18 cellular contexts compared by ENCODE assay signal in the genomic region with DNA sequence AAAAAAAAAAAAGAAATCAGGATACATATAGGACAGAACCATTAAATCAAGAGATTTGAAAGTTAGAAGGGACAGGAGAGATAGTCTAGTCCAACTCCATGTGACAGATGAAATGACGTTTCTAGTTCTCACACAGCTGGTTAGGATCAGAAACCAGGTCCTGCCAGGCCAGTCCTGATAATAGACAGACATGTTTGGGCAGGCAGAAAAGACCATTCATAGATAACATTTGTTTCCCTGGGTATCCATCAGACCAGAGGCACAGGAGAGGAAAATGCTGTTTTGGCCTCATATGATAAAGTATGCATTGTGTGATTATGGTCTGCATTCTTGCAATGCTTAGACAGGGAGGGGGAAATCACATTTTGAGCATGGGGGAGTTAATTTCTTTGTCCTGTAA. TPM values are rescaled to one million over a fixed set of nuclear protein-coding genes. Genes with fewer than 3 reads are reported as not detected.
DNase-seq lines count a peak whose midpoint lies in the region; ATAC-seq and TF ChIP-seq lines count a peak whose summit lies in the region.
"Had no signal": no experiment of that assay in that cellular context is flagged by ENCODE, and none has a peak within 500 bp of the region (broad histone marks: within the 10 kb centered on the region; RNA-seq: fewer than 3 reads in every experiment).

No MANE protein-coding gene starts in this region.

- no peak overlapping the region for H2BK12ac ChIP-seq in trophoblast cell (ENCODE audit: low read length)

- peaks cover 17% of the 10 kb centered on the region for H3K79me1 ChIP-seq in trophoblast cell (ENCODE audit: low read length)

- no peak overlapping the region for H4K91ac ChIP-seq in trophoblast cell (ENCODE audit: low read depth, low read length)

- TF ChIP-seq POLR2A in erythroblast (IDR thresholded peaks at IDR 0.05; ENCODE audit: low read length): no peak

- H3K23ac ChIP-seq in trophoblast cell (ENCODE audit: low read length): no peak overlapping the region

- H2AFZ ChIP-seq in trophoblast cell (ENCODE audit: insufficient read depth, low read length, poor library complexity): no peak overlapping the region
- H2AFZ ChIP-seq: GM23248 had no signal

- H3K27me3 ChIP-seq in trophoblast cell (ENCODE audit: insufficient read depth, low read length): no peaks in the 10 kb centered on the region

- H3K36me3 ChIP-seq in trophoblast cell (ENCODE audit: control insufficient read depth in 1 of 2, insufficient read depth in 2 of 2, low read length in 2 of 2): no peaks in the 10 kb centered on the region

- DNase-seq in DMS153 (lab: John Stamatoyannopoulos, UW) (peak; percentile 48), DMS153 treated with DMSO at 0.1 percent for 48 hours (lab: John Stamatoyannopoulos, UW; ENCODE audit: unreplicated experiment) (no peak), erythroblast (lab: John Stamatoyannopoulos, UW) (peak; percentile 16 to 72), trophoblast cell (peak; percentile 78 to 92)
- no peak for DNase-seq in stimulated activated naive CD8-positive, alpha-beta T cell treated with anti-CD3 and anti-CD28 coated beads, Interleukin-15, Interleukin-2, amounts not matched to agents 100 U/mL and 50 U/mL, for 24 hours
- DNase-seq in activated CD4-positive, CD25-positive, alpha-beta regulatory T cell treated with anti-CD3 and anti-CD28 coated beads, Interleukin-2, amount 50 U/mL, for 72 hours: no peak
- DNase-seq: 8988T; activated CD8-positive, alpha-beta memory T cell treated with anti-CD3 and anti-CD28 coated beads for 24 hours; activated effector memory CD4-positive, alpha-beta T cell treated with Interleukin-2 at 50 U/mL for 16 hours; CD4-positive, CD25-positive, alpha-beta regulatory T cell; GM23248; KBM-7; NCI-H1417 treated with DMSO at 0.1 percent for 48 hours; SHP77 treated with DMSO at 0.1 percent for 48 hours; small intestine had no signal

- no peak overlapping the region for H3K14ac ChIP-seq in trophoblast cell (ENCODE audit: low read length)

- peak overlapping the region; percentile 92 for H2BK120ac ChIP-seq in trophoblast cell (ENCODE audit: insufficient read depth, low read length, poor library complexity)

- H3K9ac ChIP-seq in trophoblast cell (ENCODE audit: low read length): no peak overlapping the region
- H3K9ac ChIP-seq: GM23248 had no signal

- peaks cover 8 to 14% of the 10 kb centered on the region in 2 experiments for H3K4me1 ChIP-seq in trophoblast cell (ENCODE audit: control insufficient read depth in 1 of 2, insufficient read depth in 2 of 2, low read length in 2 of 2)

- no peak overlapping the region for H4K8ac ChIP-seq in trophoblast cell (ENCODE audit: low read depth, low read length)

- H3K18ac ChIP-seq in trophoblast cell (ENCODE audit: low read length): no peak overlapping the region

- ATAC-seq in SK-N-SH treated with all-trans-retinoic acid at 6 μM for 48 hours (peak; percentile 48), GM21737 (IDR thresholded peaks at IDR 0.05; ENCODE audit: unreplicated experiment) (no peak)
- ATAC-seq in stimulated activated naive CD8-positive, alpha-beta T cell treated with anti-CD3 and anti-CD28 coated beads, Interleukin-15, Interleukin-2, amounts not matched to agents 100 U/mL and 50 U/mL, for 24 hours: no peak

- no peak overlapping the region for H3K4me2 ChIP-seq in trophoblast cell (ENCODE audit: low read length)

- no CpG with 5 or more reads among the region's 1 CpG for WGBS in trophoblast cell (ENCODE audit: extremely low coverage, insufficient coverage, insufficient read length)

- H3K27ac ChIP-seq in trophoblast cell (ENCODE audit: low read depth, low read length): peak overlapping the region; percentile 80
- H3K27ac ChIP-seq: GM23248 had no signal

- no peak overlapping the region for H3K4me3 ChIP-seq in trophoblast cell (ENCODE audit: low read depth, low read length)
- H3K4me3 ChIP-seq: GM23248, lung had no signal

- peak overlapping the region; percentile 93 for H2BK5ac ChIP-seq in trophoblast cell (ENCODE audit: low read depth, low read length, poor library complexity)

- no peak overlapping the region for H4K12ac ChIP-seq in trophoblast cell (ENCODE audit: low read depth, low read length)

- H3K4ac ChIP-seq in trophoblast cell (ENCODE audit: low read depth, low read length): no peak overlapping the region

- H3K9me3 ChIP-seq in trophoblast cell (ENCODE audit: insufficient read depth, low read depth, low read length): no peaks in the 10 kb centered on the region

- no peak overlapping the region for H2AK5ac ChIP-seq in trophoblast cell (ENCODE audit: low read length)

- H3K79me2 ChIP-seq in trophoblast cell (ENCODE audit: control insufficient read depth, insufficient read depth, low read length, poor library complexity): peaks cover 3% of the 10 kb centered on the region

TF ChIP-seq in SK-N-SH treated with all-trans-retinoic acid at 6 μM for 48 hours, 23 proteins besides CTCF, POLR2A, EP300 and RAD21 (continues in another document):
- TF ChIP-seq TOX (CRISPR knock-in tag; IDR thresholded peaks at IDR 0.05; ENCODE audit: borderline replicate concordance) (no peak), BACH2 (CRISPR knock-in tag; IDR thresholded peaks at IDR 0.05; ENCODE audit: borderline replicate concordance) (no peak), ZNF565 (CRISPR knock-in tag; conservative IDR thresholded peaks at IDR 0.05; ENCODE audit: low read depth) (no peak), GLIS3 (CRISPR knock-in tag; IDR thresholded peaks at IDR 0.05) (no peak), ZFP30 (CRISPR knock-in tag; IDR thresholded peaks at IDR 0.05) (no peak), ESRRG (CRISPR knock-in tag; IDR thresholded peaks at IDR 0.05) (0 out of 2 replicates have a peak, but pooled peaks have one; percentile 7), TCF4 (CRISPR knock-in tag; IDR thresholded peaks at IDR 0.05; ENCODE audit: borderline replicate concordance) (peak; percentile 88), RARB (CRISPR knock-in tag; IDR thresholded peaks at IDR 0.05) (no peak), ZFP3 (CRISPR knock-in tag; IDR thresholded peaks at IDR 0.05) (no peak), ZNF8 (CRISPR knock-in tag; IDR thresholded peaks at IDR 0.05) (peak; percentile 17; the same call in 1 of the 2 replicates), ISL1 (CRISPR knock-in tag; IDR thresholded peaks at IDR 0.05) (peak; percentile 86), OSR1 (CRISPR knock-in tag; IDR thresholded peaks at IDR 0.05) (no peak), CSDC2 (CRISPR knock-in tag; IDR thresholded peaks at IDR 0.05) (no peak), ARNTL (CRISPR knock-in tag; IDR thresholded peaks at IDR 0.05; ENCODE audit: borderline replicate concordance, low read depth) (no peak), SNAI2 (CRISPR knock-in tag; IDR thresholded peaks at IDR 0.05) (no peak), PPARA (CRISPR knock-in tag; IDR thresholded peaks at IDR 0.05; ENCODE audit: borderline replicate concordance) (no peak)
- TF ChIP-seq, protein P1, sequence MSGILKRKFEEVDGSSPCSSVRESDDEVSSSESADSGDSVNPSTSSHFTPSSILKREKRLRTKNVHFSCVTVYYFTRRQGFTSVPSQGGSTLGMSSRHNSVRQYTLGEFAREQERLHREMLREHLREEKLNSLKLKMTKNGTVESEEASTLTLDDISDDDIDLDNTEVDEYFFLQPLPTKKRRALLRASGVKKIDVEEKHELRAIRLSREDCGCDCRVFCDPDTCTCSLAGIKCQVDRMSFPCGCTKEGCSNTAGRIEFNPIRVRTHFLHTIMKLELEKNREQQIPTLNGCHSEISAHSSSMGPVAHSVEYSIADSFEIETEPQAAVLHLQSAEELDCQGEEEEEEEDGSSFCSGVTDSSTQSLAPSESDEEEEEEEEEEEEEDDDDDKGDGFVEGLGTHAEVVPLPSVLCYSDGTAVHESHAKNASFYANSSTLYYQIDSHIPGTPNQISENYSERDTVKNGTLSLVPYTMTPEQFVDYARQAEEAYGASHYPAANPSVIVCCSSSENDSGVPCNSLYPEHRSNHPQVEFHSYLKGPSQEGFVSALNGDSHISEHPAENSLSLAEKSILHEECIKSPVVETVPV (CRISPR knock-in tag; IDR thresholded peaks at IDR 0.05): no peak
- TF ChIP-seq, protein P2, sequence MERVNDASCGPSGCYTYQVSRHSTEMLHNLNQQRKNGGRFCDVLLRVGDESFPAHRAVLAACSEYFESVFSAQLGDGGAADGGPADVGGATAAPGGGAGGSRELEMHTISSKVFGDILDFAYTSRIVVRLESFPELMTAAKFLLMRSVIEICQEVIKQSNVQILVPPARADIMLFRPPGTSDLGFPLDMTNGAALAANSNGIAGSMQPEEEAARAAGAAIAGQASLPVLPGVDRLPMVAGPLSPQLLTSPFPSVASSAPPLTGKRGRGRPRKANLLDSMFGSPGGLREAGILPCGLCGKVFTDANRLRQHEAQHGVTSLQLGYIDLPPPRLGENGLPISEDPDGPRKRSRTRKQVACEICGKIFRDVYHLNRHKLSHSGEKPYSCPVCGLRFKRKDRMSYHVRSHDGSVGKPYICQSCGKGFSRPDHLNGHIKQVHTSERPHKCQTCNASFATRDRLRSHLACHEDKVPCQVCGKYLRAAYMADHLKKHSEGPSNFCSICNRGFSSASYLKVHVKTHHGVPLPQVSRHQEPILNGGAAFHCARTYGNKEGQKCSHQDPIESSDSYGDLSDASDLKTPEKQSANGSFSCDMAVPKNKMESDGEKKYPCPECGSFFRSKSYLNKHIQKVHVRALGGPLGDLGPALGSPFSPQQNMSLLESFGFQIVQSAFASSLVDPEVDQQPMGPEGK (CRISPR knock-in tag; IDR thresholded peaks at IDR 0.05; ENCODE audit: borderline replicate concordance): peak; percentile 93
- TF ChIP-seq, protein P3, sequence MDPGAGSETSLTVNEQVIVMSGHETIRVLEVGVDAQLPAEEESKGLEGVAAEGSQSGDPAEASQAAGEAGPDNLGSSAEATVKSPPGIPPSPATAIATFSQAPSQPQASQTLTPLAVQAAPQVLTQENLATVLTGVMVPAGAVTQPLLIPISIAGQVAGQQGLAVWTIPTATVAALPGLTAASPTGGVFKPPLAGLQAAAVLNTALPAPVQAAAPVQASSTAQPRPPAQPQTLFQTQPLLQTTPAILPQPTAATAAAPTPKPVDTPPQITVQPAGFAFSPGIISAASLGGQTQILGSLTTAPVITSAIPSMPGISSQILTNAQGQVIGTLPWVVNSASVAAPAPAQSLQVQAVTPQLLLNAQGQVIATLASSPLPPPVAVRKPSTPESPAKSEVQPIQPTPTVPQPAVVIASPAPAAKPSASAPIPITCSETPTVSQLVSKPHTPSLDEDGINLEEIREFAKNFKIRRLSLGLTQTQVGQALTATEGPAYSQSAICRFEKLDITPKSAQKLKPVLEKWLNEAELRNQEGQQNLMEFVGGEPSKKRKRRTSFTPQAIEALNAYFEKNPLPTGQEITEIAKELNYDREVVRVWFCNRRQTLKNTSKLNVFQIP (CRISPR knock-in tag; IDR thresholded peaks at IDR 0.05; ENCODE audit: borderline replicate concordance, low read depth): no peak

RNA-seq across cellular contexts. Expression of a gene that starts 29.3 kb away (rescaled TPM):
- 0.69 and 0.79 TPM in 2 replicates for polyA plus RNA-seq in trophoblast cell (2013)
- polyA plus RNA-seq: CD4-positive, CD25-positive, alpha-beta regulatory T cell; GM23248 had no signal

RNA-seq across cellular contexts. Expression of a gene that starts 45.0 kb away (rescaled TPM):
- polyA plus RNA-seq in trophoblast cell (2013): 8.5 and 9.2 TPM in 2 replicates
- polyA plus RNA-seq: CD4-positive, CD25-positive, alpha-beta regulatory T cell had no signal

Comparison
In these comparisons a context has a peak if more than half of its experiments do, and no peak if none do; other contexts are left out.
1. DNase-seq: peak in DMS153 (single experiment), erythroblast (2 of 2) and trophoblast cell (2 of 2); none in DMS153 treated with DMSO at 0.1 percent for 48 hours (single experiment), stimulated activated naive CD8-positive, alpha-beta T cell treated with anti-CD3 and anti-CD28 coated beads, Interleukin-15, Interleukin-2, amounts not matched to agents 100 U/mL and 50 U/mL, for 24 hours (single experiment) and activated CD4-positive, CD25-positive, alpha-beta regulatory T cell treated with anti-CD3 and anti-CD28 coated beads, Interleukin-2, amount 50 U/mL, for 72 hours (single experiment).